In genomic region chr12:26319511-26319910, GRCh38 we compare ENCODE assay signal across 12 cellular contexts.
DNase-seq lines count a peak whose midpoint lies in the region; ATAC-seq, FAIRE-seq and TF ChIP-seq lines count a peak whose summit lies in the region.
"Had no signal": no experiment of that assay in that cellular context is flagged by ENCODE, and none has a peak within 500 bp of the region (broad histone marks: within the 10 kb centered on the region; RNA-seq: fewer than 3 reads in every experiment).

No MANE protein-coding gene starts in this region.

- H3K9me3 ChIP-seq in adrenal gland (replicated peaks in 1 of 3) (no peaks in the 10 kb centered on the region), gastrocnemius medialis (no peaks in the 10 kb centered on the region)
- H3K9me3 ChIP-seq in effector memory CD4-positive, alpha-beta T cell (ENCODE audit: control insufficient read depth, low read length): no peaks in the 10 kb centered on the region

- H3K36me3 ChIP-seq in adrenal gland (replicated peaks in 1 of 2) (no peaks in the 10 kb centered on the region), gastrocnemius medialis (no peaks in the 10 kb centered on the region)
- no peaks in the 10 kb centered on the region for H3K36me3 ChIP-seq in effector memory CD4-positive, alpha-beta T cell (ENCODE audit: control insufficient read depth, insufficient read depth, low read length)
- H3K36me3 ChIP-seq: stomach had no signal

- H3K4me1 ChIP-seq in adrenal gland (replicated peaks in 1 of 2) (peaks cover 11 to 16% of the 10 kb centered on the region in 2 donors), gastrocnemius medialis (peaks cover 0 to 8% of the 10 kb centered on the region in 2 donors)
- H3K4me1 ChIP-seq in effector memory CD4-positive, alpha-beta T cell (ENCODE audit: control insufficient read depth, insufficient read depth, low read length, poor library complexity, severe bottlenecking): no peaks in the 10 kb centered on the region
- H3K4me1 ChIP-seq: stomach had no signal

- 46 to 70% (median 53%) methylated on average over 5 of the region's 5 CpGs for WGBS in adrenal gland, 4 donors

- peak; percentile 60 for FAIRE-seq in GM12892 (lab: Jason Lieb, UNC)

- TF ChIP-seq CTCF in adrenal gland (IDR thresholded peaks at IDR 0.05) (no peak), gastrocnemius medialis (IDR thresholded peaks at IDR 0.05 in 4 of 5, conservative IDR thresholded peaks at IDR 0.05 in 1 of 5) (no peak)

- H3K27me3 ChIP-seq in adrenal gland (no peaks in the 10 kb centered on the region), gastrocnemius medialis (no peaks in the 10 kb centered on the region)
- H3K27me3 ChIP-seq in effector memory CD4-positive, alpha-beta T cell (replicated peaks; ENCODE audit: control insufficient read depth, insufficient read depth, low read length, poor library complexity, severe bottlenecking): no peaks in the 10 kb centered on the region
- H3K27me3 ChIP-seq: stomach had no signal

- intact Hi-C loops in adrenal gland (cut with DNase I) (no loop called here), left ventricle myocardium superior (cut with micrococcal nuclease) (no loop called here), gastrocnemius medialis (cut with DNase I; ENCODE audit: low total_unique reads) (no loop called here)

- no peak overlapping the region for H3K4me3 ChIP-seq in adrenal gland
- no peak overlapping the region for H3K4me3 ChIP-seq in gastrocnemius medialis
- no peak overlapping the region for H3K4me3 ChIP-seq in effector memory CD4-positive, alpha-beta T cell (ENCODE audit: insufficient read depth, low read depth, low read length, poor library complexity, severe bottlenecking)
- H3K4me3 ChIP-seq: stomach had no signal

- H3K27ac ChIP-seq in adrenal gland (peak overlapping the region in 3 of 5 donors; percentile 21 to 84 (median 65)), gastrocnemius medialis (peak overlapping the region in 1 of 4 donors; percentile 2)
- H3K27ac ChIP-seq in effector memory CD4-positive, alpha-beta T cell (ENCODE audit: insufficient read depth, low read length, poor library complexity, severe bottlenecking): no peak overlapping the region
- H3K27ac ChIP-seq: stomach had no signal

- peak; percentile 96 for ATAC-seq in left ventricle myocardium superior
- peak; percentile 69 to 85 for ATAC-seq in gastrocnemius medialis
- ATAC-seq in HG02981 (IDR thresholded peaks at IDR 0.05; ENCODE audit: unreplicated experiment): no peak
- ATAC-seq in left lobe of liver: no peak

- in situ Hi-C loops in gastrocnemius medialis (cut with MboI; ENCODE audit: low sequenced_read_pairs in 4 of 4): no loop called here

- no peak for TF ChIP-seq POLR2A in GM12892 (IDR thresholded peaks at IDR 0.05; ENCODE audit: low read depth, low read length)
- TF ChIP-seq POLR2A in adrenal gland (IDR thresholded peaks at IDR 0.05): no peak
- TF ChIP-seq POLR2A in gastrocnemius medialis (IDR thresholded peaks at IDR 0.05): no peak

- DNase-seq in GM12892 (ENCODE audit: insufficient read length): no peak
- peak; percentile 34 to 78 (median 48) for DNase-seq in adrenal gland
- peak; percentile 55 for DNase-seq in left ventricle myocardium superior
- DNase-seq in gastrocnemius medialis: peak; percentile 35 to 67
- DNase-seq in effector memory CD4-positive, alpha-beta T cell: no peak
- DNase-seq in left lobe of liver (ENCODE audit: low spot score): no peak
- DNase-seq in activated T-cell treated with anti-CD3 and anti-CD28 coated beads for 4 hours: no peak
- DNase-seq: activated effector memory CD4-positive, alpha-beta T cell treated with Interleukin-2 at 50 U/mL for 16 hours; DND-41; NCI-H345; stomach had no signal

Comparison
In these comparisons a context has a peak if more than half of its experiments do, and no peak if none do; other contexts are left out.
1. DNase-seq: peak in adrenal gland (7 of 7), left ventricle myocardium superior (single experiment) and gastrocnemius medialis (2 of 2); none in GM12892 (single experiment), effector memory CD4-positive, alpha-beta T cell (0 of 3), left lobe of liver (single experiment) and activated T-cell treated with anti-CD3 and anti-CD28 coated beads for 4 hours (single experiment).
2. ATAC-seq: peak in left ventricle myocardium superior (single experiment) and gastrocnemius medialis (2 of 2); none in HG02981 (single experiment) and left lobe of liver (single experiment).